Comparison of ENCODE assay signal across 18 cellular contexts in the genomic region with DNA sequence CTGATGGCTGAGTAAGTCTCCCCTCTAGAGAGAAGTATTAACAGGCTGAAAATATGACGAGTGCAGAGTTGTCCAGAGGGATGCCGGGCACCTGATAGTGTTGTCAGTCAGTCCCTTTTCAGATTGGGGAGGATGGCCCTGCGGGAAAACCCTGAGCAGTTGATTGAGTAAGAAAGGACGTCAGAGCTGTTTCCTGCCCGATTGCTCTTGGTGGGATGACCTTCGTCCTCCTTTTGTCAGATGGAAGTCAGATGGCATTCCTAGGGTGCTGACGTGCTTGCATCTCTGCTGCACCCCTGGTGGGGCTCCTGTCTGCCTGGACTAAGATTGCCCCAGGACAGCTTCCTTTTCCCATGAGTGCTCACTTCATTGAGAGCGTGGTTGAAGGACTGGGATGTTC.
"Had no signal": no experiment of that assay in that cellular context is flagged by ENCODE, and none has a peak within 500 bp of the region (broad histone marks: within the 10 kb centered on the region; RNA-seq: fewer than 3 reads in every experiment).

No MANE protein-coding gene starts in this region.

- H3K4me2 ChIP-seq: hepatocyte had no signal

- H3K4me1 ChIP-seq: tibial nerve had no signal

- H3K27ac ChIP-seq: coronary artery, dorsolateral prefrontal cortex, hepatocyte, tibial nerve had no signal

- H3K4me1 Mint-ChIP-seq: nephron had no signal

- H3K27me3 ChIP-seq: dorsolateral prefrontal cortex, hepatocyte, tibial nerve had no signal

- H3K4me3 ChIP-seq: coronary artery, dorsolateral prefrontal cortex, hepatocyte, tibial nerve had no signal

- H3K4me3 Mint-ChIP-seq: naive B cell, nephron had no signal

- DNase-seq: dorsolateral prefrontal cortex; effector CD8-positive, alpha-beta T cell; foreskin melanocyte; head of caudate nucleus; left colon; left ventricle myocardium superior; mesendoderm; naive B cell; posterior cingulate gyrus; right cardiac atrium; small intestine; stimulated activated CD4-positive, alpha-beta T cell treated with anti-CD3 and anti-CD28 coated beads, Interleukin-12 subunit alpha, Interleukin-12 subunit beta, amount 100 ng/mL, for 4 hours; stimulated activated CD4-positive, alpha-beta T cell treated with anti-CD3 and anti-CD28 coated beads, Interleukin-2, amount 100 ng/mL, for 48 hours; stimulated activated naive CD8-positive, alpha-beta T cell treated with anti-CD3 and anti-CD28 coated beads, Interleukin-15, Interleukin-2, amounts not matched to agents 100 U/mL and 50 U/mL, for 24 hours had no signal

- H3K27ac Mint-ChIP-seq: nephron had no signal

- H3K27me3 Mint-ChIP-seq: naive B cell had no signal

- H2AFZ ChIP-seq: hepatocyte had no signal
